15 cellular contexts compared by ENCODE assay signal in the genomic region with DNA sequence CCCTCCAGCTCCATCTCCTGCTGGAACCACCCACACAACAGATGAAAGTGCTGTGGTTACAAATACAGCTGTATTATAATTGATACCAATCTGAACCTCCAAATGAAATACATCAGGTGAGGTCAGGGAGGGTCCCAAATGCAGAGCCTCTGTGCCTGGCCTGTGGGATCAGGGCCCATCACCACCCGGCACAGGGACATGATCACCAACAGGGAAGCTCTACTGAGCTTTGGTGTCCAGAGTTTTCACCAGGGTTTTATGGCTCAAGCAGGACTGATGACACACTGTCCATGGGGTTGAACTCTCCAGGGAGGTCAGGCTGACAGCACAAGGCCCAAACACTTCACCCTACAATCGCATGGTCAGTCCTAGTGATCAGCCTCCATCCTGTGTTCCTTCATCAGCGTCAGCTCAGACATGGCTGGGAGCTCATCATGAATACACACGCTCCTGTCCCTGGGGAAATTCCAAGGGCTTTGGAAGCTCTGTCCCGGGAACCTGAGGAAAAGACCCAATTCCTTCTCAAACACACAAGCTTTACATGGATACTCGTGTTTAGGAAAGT. TPM values are rescaled to one million over a fixed set of nuclear protein-coding genes. Genes with fewer than 3 reads are reported as not detected.
"Had no signal": no experiment of that assay in that cellular context is flagged by ENCODE, and none has a peak within 500 bp of the region (broad histone marks: within the 10 kb centered on the region; RNA-seq: fewer than 3 reads in every experiment).

No MANE protein-coding gene starts in this region.

- H3K9me3 Mint-ChIP-seq: activated CD4-positive, alpha-beta memory T cell treated with anti-CD3 and anti-CD28 coated beads for 36 hours; activated T-helper 1 cell treated with anti-CD3 and anti-CD28 coated beads, Interleukin-12 subunit alpha, Interleukin-12 subunit beta, Interleukin-2, Interleukin-4 antibody, amounts not matched to agents 30 ng/mL and 10 ng/mL and 1 ng/mL, durations not matched to agents 14 hours and 24 hours and 36 hours; immature natural killer cell; stimulated activated effector memory CD8-positive, alpha-beta T cell treated with anti-CD3 and anti-CD28 coated beads, Interleukin-12 subunit alpha, Interleukin-12 subunit beta, amount 100 ng/mL, for 72 hours had no signal

- ATAC-seq: stimulated activated effector memory CD8-positive, alpha-beta T cell treated with anti-CD3 and anti-CD28 coated beads, Interleukin-12 subunit alpha, Interleukin-12 subunit beta, amount 100 ng/mL, for 72 hours had no signal

- H3K4me3 ChIP-seq: SJSA1, skin epidermis had no signal

- H3K9me3 ChIP-seq: SJSA1 had no signal

- H3K27me3 ChIP-seq: SJSA1 had no signal

- H3K4me1 Mint-ChIP-seq: stimulated activated effector memory CD8-positive, alpha-beta T cell treated with anti-CD3 and anti-CD28 coated beads, Interleukin-12 subunit alpha, Interleukin-12 subunit beta, amount 100 ng/mL, for 72 hours had no signal

- H3K27ac Mint-ChIP-seq: activated CD4-positive, alpha-beta memory T cell treated with anti-CD3 and anti-CD28 coated beads for 36 hours; activated T-helper 1 cell treated with anti-CD3 and anti-CD28 coated beads, Interleukin-12 subunit alpha, Interleukin-12 subunit beta, Interleukin-2, Interleukin-4 antibody, amounts not matched to agents 30 ng/mL and 10 ng/mL and 1 ng/mL, durations not matched to agents 14 hours and 24 hours and 36 hours; immature natural killer cell; memory B cell; stimulated activated effector memory CD8-positive, alpha-beta T cell treated with anti-CD3 and anti-CD28 coated beads, Interleukin-12 subunit alpha, Interleukin-12 subunit beta, amount 100 ng/mL, for 72 hours had no signal

- H3K36me3 Mint-ChIP-seq: activated CD4-positive, alpha-beta memory T cell treated with anti-CD3 and anti-CD28 coated beads for 36 hours; immature natural killer cell; memory B cell; stimulated activated effector memory CD8-positive, alpha-beta T cell treated with anti-CD3 and anti-CD28 coated beads, Interleukin-12 subunit alpha, Interleukin-12 subunit beta, amount 100 ng/mL, for 72 hours had no signal

- H3K79me2 ChIP-seq: parathyroid adenoma had no signal

- H3K9ac ChIP-seq: parathyroid adenoma had no signal

- DNase-seq: activated CD4-positive, alpha-beta memory T cell treated with anti-CD3 and anti-CD28 coated beads for 36 hours; activated naive CD4-positive, alpha-beta T cell; caudate nucleus; cortex of kidney; effector memory CD4-positive, alpha-beta T cell; immature natural killer cell; nephron progenitor cell had no signal

- H3K4me3 Mint-ChIP-seq: activated CD4-positive, alpha-beta memory T cell treated with anti-CD3 and anti-CD28 coated beads for 36 hours; activated T-helper 1 cell treated with anti-CD3 and anti-CD28 coated beads, Interleukin-12 subunit alpha, Interleukin-12 subunit beta, Interleukin-2, Interleukin-4 antibody, amounts not matched to agents 30 ng/mL and 10 ng/mL and 1 ng/mL, durations not matched to agents 14 hours and 24 hours and 36 hours; immature natural killer cell; memory B cell; nephron progenitor cell; stimulated activated effector memory CD8-positive, alpha-beta T cell treated with anti-CD3 and anti-CD28 coated beads, Interleukin-12 subunit alpha, Interleukin-12 subunit beta, amount 100 ng/mL, for 72 hours had no signal

- H2AFZ ChIP-seq: parathyroid adenoma had no signal

- H3K27ac ChIP-seq: epithelial cell of prostate, parathyroid adenoma, SJSA1, skin epidermis, VCaP had no signal

- H3K4me1 ChIP-seq: parathyroid adenoma had no signal

RNA-seq across cellular contexts. Expression of a gene that starts 3.9 kb away (rescaled TPM):
- total RNA-seq: activated CD4-positive, alpha-beta memory T cell treated with anti-CD3 and anti-CD28 coated beads for 36 hours had no signal
